In genomic region chr14:20400965-20401593, GRCh38 we compare ENCODE assay signal across 10 cellular contexts. TPM values are rescaled to one million over a fixed set of nuclear protein-coding genes. Genes with fewer than 3 reads are reported as not detected.
DNase-seq lines count a peak whose midpoint lies in the region; ATAC-seq, FAIRE-seq and TF ChIP-seq lines count a peak whose summit lies in the region.
"Had no signal": no experiment of that assay in that cellular context is flagged by ENCODE, and none has a peak within 500 bp of the region (broad histone marks: within the 10 kb centered on the region; RNA-seq: fewer than 3 reads in every experiment).

No MANE protein-coding gene starts in this region.

- H3K4me2 ChIP-seq in hepatocyte: no peak overlapping the region

- peaks cover 29% of the 10 kb centered on the region for H3K36me3 Mint-ChIP-seq in natural killer cell treated with Interleukin-12 subunit alpha and Interleukin-12 subunit beta and Interleukin-15 and Interleukin-18, amount 100 ng/mL, for 72 hours
- peaks cover 30% of the 10 kb centered on the region for H3K36me3 Mint-ChIP-seq in natural killer cell
- peaks cover 44% of the 10 kb centered on the region for H3K36me3 Mint-ChIP-seq in activated CD8-positive, alpha-beta T cell treated with anti-CD3 and anti-CD28 coated beads for 36 hours (ENCODE audit: low read depth)

- H3K9me2 ChIP-seq in hepatocyte (replicated peaks; ENCODE audit: insufficient read depth): no peaks in the 10 kb centered on the region

- intact Hi-C loops in natural killer cell (cut with micrococcal nuclease): no loop called here
- intact Hi-C loops in activated CD8-positive, alpha-beta T cell treated with anti-CD3 and anti-CD28 coated beads for 36 hours (cut with micrococcal nuclease): no loop called here

- peak overlapping the region; percentile 89 for H3K27ac ChIP-seq in hepatocyte
- H3K27ac ChIP-seq: C4-2B had no signal

- H3K79me2 ChIP-seq in hepatocyte: peaks cover 9% of the 10 kb centered on the region

- CTCF ChIA-PET in activated CD8-positive, alpha-beta T cell treated with anti-CD3 and anti-CD28 coated beads for 36 hours (lab: Charles Lee): interaction anchor here (0.8 to 3.9 kb wide), 3 partner anchors 10 to 86 kb away, joined by 3 to 33 read pairs (median 4); partner anchors contain the start of gene TEP1

- H3K4me1 ChIP-seq in hepatocyte (ENCODE audit: insufficient read depth): no peaks in the 10 kb centered on the region

- no peak overlapping the region for H2AFZ ChIP-seq in hepatocyte

- H3K4me1 Mint-ChIP-seq in natural killer cell treated with Interleukin-12 subunit alpha and Interleukin-12 subunit beta and Interleukin-15 and Interleukin-18, amount 100 ng/mL, for 72 hours (ENCODE audit: low read depth in 2 of 2): peaks cover 16 to 22% of the 10 kb centered on the region in 2 donors
- H3K4me1 Mint-ChIP-seq in natural killer cell: peaks cover 12 to 13% of the 10 kb centered on the region in 2 donors
- peaks cover 34% of the 10 kb centered on the region for H3K4me1 Mint-ChIP-seq in activated CD8-positive, alpha-beta T cell treated with anti-CD3 and anti-CD28 coated beads for 36 hours (ENCODE audit: low read depth)

- peak; percentile 20 to 60 for ATAC-seq in natural killer cell treated with Interleukin-12 subunit alpha and Interleukin-12 subunit beta and Interleukin-15 and Interleukin-18, amount 100 ng/mL, for 72 hours
- ATAC-seq in natural killer cell (no peak), HG02938 (IDR thresholded peaks at IDR 0.05; ENCODE audit: unreplicated experiment) (no peak), GM21526 (IDR thresholded peaks at IDR 0.05; ENCODE audit: low FRiP score, unreplicated experiment) (no peak)
- ATAC-seq in activated CD8-positive, alpha-beta T cell treated with anti-CD3 and anti-CD28 coated beads for 36 hours: peak; percentile 95

- no peaks in the 10 kb centered on the region for H3K9me3 Mint-ChIP-seq in natural killer cell treated with Interleukin-12 subunit alpha and Interleukin-12 subunit beta and Interleukin-15 and Interleukin-18, amount 100 ng/mL, for 72 hours
- H3K9me3 Mint-ChIP-seq in natural killer cell: no peaks in the 10 kb centered on the region
- H3K9me3 Mint-ChIP-seq in activated CD8-positive, alpha-beta T cell treated with anti-CD3 and anti-CD28 coated beads for 36 hours: no peaks in the 10 kb centered on the region

- H3K27me3 Mint-ChIP-seq in natural killer cell treated with Interleukin-12 subunit alpha and Interleukin-12 subunit beta and Interleukin-15 and Interleukin-18, amount 100 ng/mL, for 72 hours: no peaks in the 10 kb centered on the region
- no peaks in the 10 kb centered on the region for H3K27me3 Mint-ChIP-seq in natural killer cell (ENCODE audit: low read depth in 2 of 2)
- no peaks in the 10 kb centered on the region for H3K27me3 Mint-ChIP-seq in activated CD8-positive, alpha-beta T cell treated with anti-CD3 and anti-CD28 coated beads for 36 hours

- WGBS in hepatocyte (ENCODE audit: low lambda C conversion rate, missing lambda C conversion rate): 87% methylated on average over 10 of the region's 10 CpGs

- no peak overlapping the region for H3K27ac Mint-ChIP-seq in natural killer cell treated with Interleukin-12 subunit alpha and Interleukin-12 subunit beta and Interleukin-15 and Interleukin-18, amount 100 ng/mL, for 72 hours
- H3K27ac Mint-ChIP-seq in natural killer cell: no peak overlapping the region
- peak overlapping the region; percentile 89 for H3K27ac Mint-ChIP-seq in activated CD8-positive, alpha-beta T cell treated with anti-CD3 and anti-CD28 coated beads for 36 hours

- no peaks in the 10 kb centered on the region for H3K36me3 ChIP-seq in hepatocyte (replicated peaks; ENCODE audit: insufficient read depth, low read depth)

- H3K4me3 ChIP-seq in hepatocyte: no peak overlapping the region

- H3K27me3 ChIP-seq in hepatocyte: no peaks in the 10 kb centered on the region

- no peaks in the 10 kb centered on the region for H4K20me1 ChIP-seq in hepatocyte (ENCODE audit: insufficient read depth, poor library complexity, severe bottlenecking)

- FAIRE-seq in urothelium cell line (lab: Jason Lieb, UNC): no peak

- H3K4me3 Mint-ChIP-seq in natural killer cell treated with Interleukin-12 subunit alpha and Interleukin-12 subunit beta and Interleukin-15 and Interleukin-18, amount 100 ng/mL, for 72 hours: peak overlapping the region; percentile 9
- H3K4me3 Mint-ChIP-seq in natural killer cell: no peak overlapping the region
- H3K4me3 Mint-ChIP-seq in activated CD8-positive, alpha-beta T cell treated with anti-CD3 and anti-CD28 coated beads for 36 hours: peak overlapping the region; percentile 25

- no peak for DNase-seq in natural killer cell treated with Interleukin-12 subunit alpha and Interleukin-12 subunit beta and Interleukin-15 and Interleukin-18, amount 100 ng/mL, for 72 hours (ENCODE audit: low spot score)
- DNase-seq in natural killer cell (no peak), hepatocyte (ENCODE audit: low spot score) (peak; percentile 36), urothelium cell line (ENCODE audit: low spot score) (peak; percentile 76), SKM-1 treated with dmso at 0.1 percent for 144 hours (lab: John Stamatoyannopoulos, UW; ENCODE audit: unreplicated experiment) (no peak)
- DNase-seq in activated CD8-positive, alpha-beta T cell treated with anti-CD3 and anti-CD28 coated beads for 36 hours: peak; percentile 28
- DNase-seq: activated gamma-delta T cell had no signal

- no peaks in the 10 kb centered on the region for H3K9me3 ChIP-seq in hepatocyte (ENCODE audit: low read depth)

- TF ChIP-seq CTCF in natural killer cell (IDR thresholded peaks at IDR 0.05): no peak
- TF ChIP-seq CTCF in activated CD8-positive, alpha-beta T cell treated with anti-CD3 and anti-CD28 coated beads for 36 hours (IDR thresholded peaks at IDR 0.05): no peak
- TF ChIP-seq CTCF in hepatocyte (IDR thresholded peaks at IDR 0.05; ENCODE audit: poor library complexity): no peak

- POLR2A ChIA-PET in activated CD8-positive, alpha-beta T cell treated with anti-CD3 and anti-CD28 coated beads for 36 hours (lab: Charles Lee): interaction anchor here (0.9 to 1.6 kb wide), 5 partner anchors 9 to 73 kb away, joined by 3 to 5 read pairs (median 4); partner anchors contain the start of gene TEP1

RNA-seq across cellular contexts. Expression of gene TEP1, which starts 12.2 kb away (rescaled TPM):
- 10 to 100 TPM; 38.2 to 47.6 TPM for total RNA-seq in natural killer cell treated with Interleukin-12 subunit alpha and Interleukin-12 subunit beta and Interleukin-15 and Interleukin-18, amount 100 ng/mL, for 72 hours
- total RNA-seq in natural killer cell (10 to 100 TPM; 76.3 to 83.2 (median 80.8) TPM), hepatocyte (24.4 and 29.4 TPM in 2 replicates)
- 10 to 100 TPM; 22.8 to 25.3 TPM for total RNA-seq in activated CD8-positive, alpha-beta T cell treated with anti-CD3 and anti-CD28 coated beads for 36 hours
- polyA plus RNA-seq in hepatocyte: 10.7 and 12.0 TPM in 2 replicates

RNA-seq across cellular contexts. Expression of gene KLHL33, which starts 34.9 kb away (rescaled TPM):
- total RNA-seq in natural killer cell treated with Interleukin-12 subunit alpha and Interleukin-12 subunit beta and Interleukin-15 and Interleukin-18, amount 100 ng/mL, for 72 hours: under 1 TPM; 0.22 to 0.43 TPM
- total RNA-seq in natural killer cell (under 1 TPM; 0.25 to 0.97 (median 0.31) TPM), hepatocyte (not detected in 2 replicates)
- under 1 TPM; 0.54 to 0.59 TPM for total RNA-seq in activated CD8-positive, alpha-beta T cell treated with anti-CD3 and anti-CD28 coated beads for 36 hours
- 0.05 and 0.19 TPM in 2 replicates for polyA plus RNA-seq in hepatocyte

RNA-seq across cellular contexts. Expression of gene OSGEP, which starts 53.5 kb away (rescaled TPM):
- total RNA-seq in natural killer cell treated with Interleukin-12 subunit alpha and Interleukin-12 subunit beta and Interleukin-15 and Interleukin-18, amount 100 ng/mL, for 72 hours: 10 to 100 TPM; 43.1 to 78.0 TPM
- 10 to 100 TPM; 60.1 to 65.4 (median 63.3) TPM for total RNA-seq in natural killer cell
- total RNA-seq in activated CD8-positive, alpha-beta T cell treated with anti-CD3 and anti-CD28 coated beads for 36 hours: 10 to 100 TPM; 39.5 to 40.7 TPM
- total RNA-seq in hepatocyte: 51.6 and 60.1 TPM in 2 replicates
- polyA plus RNA-seq in hepatocyte: 36.2 and 41.3 TPM in 2 replicates

RNA-seq across cellular contexts. Expression of gene APEX1, which starts 53.9 kb away (rescaled TPM):
- total RNA-seq in natural killer cell treated with Interleukin-12 subunit alpha and Interleukin-12 subunit beta and Interleukin-15 and Interleukin-18, amount 100 ng/mL, for 72 hours: 100 to 1,000 TPM; 130 to 151 TPM
- total RNA-seq in natural killer cell: 10 to 100 TPM; 66.0 to 77.6 (median 74.9) TPM
- 100 to 1,000 TPM; 196 to 211 TPM for total RNA-seq in activated CD8-positive, alpha-beta T cell treated with anti-CD3 and anti-CD28 coated beads for 36 hours
- total RNA-seq in hepatocyte: 56.5 and 84.2 TPM in 2 replicates
- polyA plus RNA-seq in hepatocyte: 147 and 148 TPM in 2 replicates

RNA-seq across cellular contexts. Expression of gene PARP2, which starts 57.6 kb away (rescaled TPM):
- total RNA-seq in natural killer cell treated with Interleukin-12 subunit alpha and Interleukin-12 subunit beta and Interleukin-15 and Interleukin-18, amount 100 ng/mL, for 72 hours: 10 to 100 TPM; 23.7 to 37.2 TPM
- total RNA-seq in natural killer cell (10 to 100 TPM; 18.2 to 28.3 (median 22.2) TPM), hepatocyte (9.8 and 13.9 TPM in 2 replicates)
- 10 to 100 TPM; 45.7 to 46.5 TPM for total RNA-seq in activated CD8-positive, alpha-beta T cell treated with anti-CD3 and anti-CD28 coated beads for 36 hours
- polyA plus RNA-seq in hepatocyte: 23.4 and 28.5 TPM in 2 replicates

Comparison
In these comparisons a context has a peak if more than half of its experiments do, and no peak if none do; other contexts are left out.
1. ATAC-seq: peak in natural killer cell treated with Interleukin-12 subunit alpha and Interleukin-12 subunit beta and Interleukin-15 and Interleukin-18, amount 100 ng/mL, for 72 hours (2 of 2) and activated CD8-positive, alpha-beta T cell treated with anti-CD3 and anti-CD28 coated beads for 36 hours (single experiment); none in natural killer cell (0 of 3), HG02938 (single experiment) and GM21526 (single experiment).
2. DNase-seq: peak in activated CD8-positive, alpha-beta T cell treated with anti-CD3 and anti-CD28 coated beads for 36 hours (single experiment), hepatocyte (single experiment) and urothelium cell line (single experiment); none in natural killer cell treated with Interleukin-12 subunit alpha and Interleukin-12 subunit beta and Interleukin-15 and Interleukin-18, amount 100 ng/mL, for 72 hours (single experiment), natural killer cell (single experiment) and SKM-1 treated with dmso at 0.1 percent for 144 hours (single experiment).